1 cellular context compared by ENCODE assay signal in genomic region chr12:12985817-12986408, GRCh38.
A peak's percentile ranks its signal among the peaks of the same experiment; 100 is the strongest.
TF ChIP-seq lines count a peak whose summit lies in the region.

No MANE protein-coding gene starts in this region.

TF ChIP-seq in H1, 55 proteins besides CTCF, POLR2A, EP300 and RAD21:
- no peak for TF ChIP-seq GTF2F1 (IDR thresholded peaks at IDR 0.05; ENCODE audit: borderline replicate concordance, low read depth, low read length)
- TF ChIP-seq USF2 (IDR thresholded peaks at IDR 0.05; ENCODE audit: low read length) = peak; percentile 27; the same call in 1 of the 2 replicates
- TF ChIP-seq TBP (IDR thresholded peaks at IDR 0.05; ENCODE audit: low read depth, low read length) = peak; percentile 38; the same call in 1 of the 2 replicates
- no peak for TF ChIP-seq CBX5 (IDR thresholded peaks at IDR 0.05; ENCODE audit: low read depth, low read length)
- TF ChIP-seq ASH2L (IDR thresholded peaks at IDR 0.05; ENCODE audit: low read length) = peak; percentile 68
- peak; percentile 36; the same call in 1 of the 2 replicates for TF ChIP-seq TEAD4 (IDR thresholded peaks at IDR 0.05; ENCODE audit: low read depth, low read length)
- no peak for TF ChIP-seq TCF12 (IDR thresholded peaks at IDR 0.05; ENCODE audit: low read depth, low read length)
- no peak for TF ChIP-seq CEBPB (IDR thresholded peaks at IDR 0.05; ENCODE audit: low read depth, low read length)
